In genomic region chr15:64681424-64682024, GRCh38 we compare ENCODE assay signal across 8 cellular contexts.
A peak's percentile ranks its signal among the peaks of the same experiment; 100 is the strongest.
DNase-seq lines count a peak whose midpoint lies in the region; ATAC-seq and TF ChIP-seq lines count a peak whose summit lies in the region.

No MANE protein-coding gene starts in this region.

- no peak for TF ChIP-seq POLR2A in prostate gland (IDR thresholded peaks at IDR 0.05)

- H3K27me3 ChIP-seq in prostate gland (replicated peaks; ENCODE audit: insufficient read depth), result no peaks in the 10 kb centered on the region

- peak; percentile 82 for ATAC-seq in Right ventricle myocardium superior (ENCODE audit: poor library complexity)
- no peak for ATAC-seq in GM21367 (IDR thresholded peaks at IDR 0.05; ENCODE audit: unreplicated experiment)
- ATAC-seq in HG03097 (IDR thresholded peaks at IDR 0.05; ENCODE audit: low FRiP score, unreplicated experiment), result no peak

- no peaks in the 10 kb centered on the region for H3K9me3 ChIP-seq in prostate gland

- WGBS in prostate gland, result 54% methylated on average over 9 of the region's 9 CpGs

- no peaks in the 10 kb centered on the region for H3K4me1 ChIP-seq in prostate gland (replicated peaks)

- peak; percentile 94 for TF ChIP-seq CTCF in VCaP (conservative IDR thresholded peaks at IDR 0.05)
- TF ChIP-seq CTCF in prostate gland (IDR thresholded peaks at IDR 0.05), result peak; percentile 46 to 93 (median 83)

- no peak overlapping the region for H3K4me3 ChIP-seq in prostate gland

- peaks cover 0 to 12% of the 10 kb centered on the region in 2 donors for H3K36me3 ChIP-seq in prostate gland

- H3K27ac ChIP-seq in VCaP (no peak overlapping the region), prostate gland (no peak overlapping the region)

- DNase-seq in 8988T, result peak; percentile 75
- peak; percentile 32 for DNase-seq in GF-D8 (lab: John Stamatoyannopoulos, UW)
- DNase-seq in NCI-H2081 treated with DMSO at 0.1 percent for 48 hours (lab: John Stamatoyannopoulos, UW), result peak; percentile 35
- no peak for DNase-seq in Right ventricle myocardium superior
- DNase-seq in prostate gland (ENCODE audit: low spot score), result peak; percentile 60

- intact Hi-C loops in Right ventricle myocardium superior (cut with DNase I), result loop anchor here (10.0 kb wide), 1 partner anchor 467 kb away; no protein-coding TSS in a partner anchor
- intact Hi-C loops in prostate gland (cut with DNase I), result loop anchor here (5.0 kb wide), 2 partner anchors 254 to 474 kb away; no protein-coding TSS in a partner anchor
